8 cellular contexts compared by ENCODE assay signal in the genomic region with DNA sequence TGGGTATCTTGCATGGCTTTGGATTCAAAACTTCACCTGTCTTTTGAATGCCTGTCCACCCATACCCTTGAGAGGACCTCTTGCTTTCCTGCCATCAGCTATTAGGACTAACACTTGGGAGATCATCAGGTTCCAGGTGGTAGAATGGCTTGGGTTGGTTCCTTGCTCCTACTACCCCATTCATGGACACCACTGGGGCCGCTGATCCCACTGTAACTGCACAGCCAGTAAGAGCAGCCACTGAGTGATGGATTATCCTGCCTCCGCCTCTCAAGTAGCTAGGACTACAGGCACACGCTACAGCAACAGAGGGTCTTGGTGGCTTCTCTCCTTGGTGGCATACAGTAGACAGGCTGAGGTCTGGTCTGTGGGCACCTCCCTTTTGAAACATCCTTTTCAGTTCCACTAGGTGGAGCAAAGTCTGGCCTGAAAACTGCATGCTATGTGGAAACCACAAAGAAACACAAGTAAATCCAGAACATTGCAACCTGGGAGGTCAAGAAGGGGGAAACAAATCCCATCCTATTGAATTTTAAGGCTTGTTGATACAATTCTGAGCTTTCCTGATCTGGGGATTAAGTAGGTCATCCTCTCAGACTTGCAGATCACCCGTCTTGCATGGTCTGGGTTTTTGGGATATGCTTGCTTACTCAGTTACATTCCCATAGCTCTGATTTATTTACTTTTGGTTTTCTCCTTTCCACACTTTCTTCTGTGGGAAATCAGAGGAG. TPM values are rescaled to one million over a fixed set of nuclear protein-coding genes. Genes with fewer than 3 reads are reported as not detected.
DNase-seq lines count a peak whose midpoint lies in the region; ATAC-seq and TF ChIP-seq lines count a peak whose summit lies in the region.

No MANE protein-coding gene starts in this region.

- no peaks in the 10 kb centered on the region for H3K9me2 ChIP-seq in PC-9 (ENCODE audit: insufficient read depth)

- no peak for ATAC-seq in GM21367 (IDR thresholded peaks at IDR 0.05; ENCODE audit: unreplicated experiment)
- no peak for ATAC-seq in GM19395 (IDR thresholded peaks at IDR 0.05; ENCODE audit: unreplicated experiment)

- CTCF ChIA-PET in AG04449 (lab: Yijun Ruan, JAX) (interaction anchor here (0.9 to 5.2 kb wide), 23 partner anchors 8 to 491 kb away, joined by 3 to 50 read pairs (median 5); partner anchors contain the start of gene WBP1L), PC-9 (lab: Charles Lee) (interaction anchor here (0.6 to 1.3 kb wide), 2 partner anchors 12 to 18 kb away, joined by 3 to 4 read pairs; no protein-coding TSS in a partner anchor)

- no peaks in the 10 kb centered on the region for H3K27me3 ChIP-seq in PC-9 (ENCODE audit: insufficient read depth, low read depth)
- H3K27me3 ChIP-seq in mucosa of rectum (ENCODE audit: control insufficient read depth in 2 of 2, insufficient read depth in 2 of 2, low read length in 2 of 2) = no peaks in the 10 kb centered on the region

- no peak overlapping the region for H3K4me2 ChIP-seq in PC-9

- intact Hi-C loops in PC-9 (cut with micrococcal nuclease; ENCODE audit: unreplicated experiment) = no loop called here

- DNase-seq in AG04449 (ENCODE audit: low read depth, low spot score) (peak; percentile 67), PC-9 (no peak), ecto neural progenitor cell (ENCODE audit: low spot score) (peak; percentile 55), SK-N-DZ (ENCODE audit: low spot score) (no peak)

- H3K27ac ChIP-seq in PC-9 (no peak overlapping the region), mucosa of rectum (ENCODE audit: low read depth in 2 of 2, low read length in 2 of 2) (peak overlapping the region; percentile 41 to 60)

- H2AFZ ChIP-seq in PC-9 = no peak overlapping the region

- no TSS peak for BruUV-seq in PC-9 (replicated peaks; lab: Mats Ljungman, UMichigan)

- H3K9me3 ChIP-seq in PC-9 (ENCODE audit: insufficient read depth, low read depth) (no peaks in the 10 kb centered on the region), mucosa of rectum (ENCODE audit: control insufficient read depth in 2 of 2, low read length in 2 of 2) (no peaks in the 10 kb centered on the region)

- TF ChIP-seq CTCF in AG04449 (IDR thresholded peaks at IDR 0.05; ENCODE audit: insufficient read depth, low read length, missing control alignments) (peak; percentile 58), GM12874 (IDR thresholded peaks at IDR 0.05; ENCODE audit: insufficient read depth, low read depth, low read length) (peak; percentile 56), PC-9 (conservative IDR thresholded peaks at IDR 0.05) (peak; percentile 53; the same call in 1 of the 2 replicates)

- no peaks in the 10 kb centered on the region for H3F3A ChIP-seq in PC-9 (ENCODE audit: insufficient read depth, low read depth)

- H3K79me2 ChIP-seq in PC-9 (ENCODE audit: low read depth) = no peaks in the 10 kb centered on the region

- POLR2A ChIA-PET in AG04449 (lab: Yijun Ruan, JAX) = interaction anchor here (0.8 to 3.4 kb wide), 4 partner anchors 10 to 23 kb away, joined by 4 to 29 read pairs (median 9); partner anchors contain the start of gene WBP1L
- POLR2A ChIA-PET in PC-9 (lab: Charles Lee; ENCODE audit: unreplicated experiment) = interaction anchor here (0.7 kb wide), 1 partner anchor 186 kb away, joined by 3 read pairs; no protein-coding TSS in a partner anchor

- H3K36me3 ChIP-seq in PC-9 (ENCODE audit: low read depth) (no peaks in the 10 kb centered on the region), mucosa of rectum (ENCODE audit: control insufficient read depth in 2 of 2, insufficient read depth in 2 of 2, low read length in 2 of 2) (peaks cover 0 to 3% of the 10 kb centered on the region in 2 donors)

- H3K4me1 ChIP-seq in PC-9 (replicated peaks; ENCODE audit: insufficient read depth) (no peaks in the 10 kb centered on the region), mucosa of rectum (ENCODE audit: control insufficient read depth in 2 of 2, insufficient read depth in 2 of 2, low read length in 2 of 2) (peaks cover 0 to 9% of the 10 kb centered on the region in 2 donors)

- H3K4me3 ChIP-seq in AG04449 (ENCODE audit: low read depth, low read length) (no peak overlapping the region; the same call in 1 of the 2 replicates), PC-9 (no peak overlapping the region), mucosa of rectum (ENCODE audit: low read length in 2 of 2) (no peak overlapping the region)

- H4K20me1 ChIP-seq in PC-9 (ENCODE audit: insufficient read depth) = peaks cover 9% of the 10 kb centered on the region; the same call in 1 of the 2 replicates

- H3K9ac ChIP-seq in mucosa of rectum (ENCODE audit: low read depth in 1 of 2, low read length in 2 of 2) = no peak overlapping the region

RNA-seq across cellular contexts. Expression of gene WBP1L, which starts 9.4 kb away (rescaled TPM):
- total RNA-seq in PC-9 (2021) = 16.2 and 19.7 TPM in 2 replicates
- polyA plus RNA-seq in SK-N-DZ (2014; cell fraction: cytosol; rRNA removed) = 7.4 and 9.8 TPM in 2 replicates
- 4.2 and 8.2 TPM in 2 replicates for polyA plus RNA-seq in SK-N-DZ (2014; cell fraction: nucleus; rRNA removed)

RNA-seq across cellular contexts. Expression of gene SFXN2, which starts 38.7 kb away (rescaled TPM):
- 5.3 and 5.4 TPM in 2 replicates for total RNA-seq in PC-9 (2021)
- 8.4 and 16.6 TPM in 2 replicates for polyA plus RNA-seq in SK-N-DZ (2014; cell fraction: cytosol; rRNA removed)
- polyA plus RNA-seq in SK-N-DZ (2014; cell fraction: nucleus; rRNA removed) = 27.1 and 37.8 TPM in 2 replicates

RNA-seq across cellular contexts. Expression of gene ARL3, which starts 38.9 kb away (rescaled TPM):
- total RNA-seq in PC-9 (2021) = 7.1 and 9.7 TPM in 2 replicates
- polyA plus RNA-seq in SK-N-DZ (2014; cell fraction: cytosol; rRNA removed) = 18.1 and 18.2 TPM in 2 replicates
- 11.4 and 12.1 TPM in 2 replicates for polyA plus RNA-seq in SK-N-DZ (2014; cell fraction: nucleus; rRNA removed)

Comparison
In these comparisons a context has a peak if more than half of its experiments do, and no peak if none do; other contexts are left out.
1. DNase-seq: peak in AG04449 (single experiment) and ecto neural progenitor cell (single experiment); none in PC-9 (0 of 2) and SK-N-DZ (single experiment).
2. Peak in every context shown above with its lines, with median percentiles within 50 percentile points of each other: CTCF ChIP-seq.